In the genomic region with DNA sequence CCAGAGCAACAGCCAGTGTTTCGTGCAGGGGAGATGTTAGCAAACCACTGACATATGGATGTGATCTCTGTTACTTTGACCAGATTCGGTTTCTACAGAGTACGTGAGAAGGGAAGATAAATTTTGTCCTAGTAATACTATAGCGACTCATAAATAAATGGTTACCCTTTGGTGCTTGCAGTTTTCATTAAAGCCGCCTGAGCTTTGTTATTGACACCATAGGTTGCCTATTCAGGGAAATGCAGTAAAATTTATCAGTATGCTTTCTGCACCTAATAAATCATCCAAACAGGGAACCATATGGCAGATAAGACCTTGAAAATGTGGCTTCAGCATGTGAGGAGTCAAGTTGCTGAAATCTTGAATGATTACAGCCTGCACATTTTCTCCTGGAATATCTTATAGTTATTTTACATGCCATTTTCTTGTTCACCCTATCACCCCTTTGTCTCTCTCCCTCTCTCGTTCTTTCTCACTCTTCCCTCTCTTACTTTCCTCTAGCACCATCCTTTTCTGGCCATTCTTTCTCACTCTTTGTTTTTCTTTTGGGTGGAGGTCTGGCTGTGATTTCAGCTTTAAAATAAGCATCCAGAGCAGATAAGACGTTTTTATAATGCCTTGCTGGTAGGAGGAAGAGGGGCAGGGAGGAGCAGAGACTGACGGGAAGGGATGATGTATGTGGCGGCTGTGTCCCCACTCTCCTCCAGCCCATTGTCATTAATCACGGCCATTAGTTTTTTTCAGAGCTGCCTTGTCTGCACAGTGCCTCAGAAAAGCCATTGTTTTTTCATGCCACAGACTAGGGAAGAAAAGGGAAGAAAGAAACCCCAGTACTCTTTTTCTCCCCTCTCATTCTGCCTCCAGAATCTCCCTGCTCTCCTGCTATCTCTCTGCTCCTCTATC, we compare ENCODE assay signal across 13 cellular contexts.
DNase-seq lines count a peak whose midpoint lies in the region; ATAC-seq, FAIRE-seq and TF ChIP-seq lines count a peak whose summit lies in the region.
"Had no signal": no experiment of that assay in that cellular context is flagged by ENCODE, and none has a peak within 500 bp of the region (broad histone marks: within the 10 kb centered on the region; RNA-seq: fewer than 3 reads in every experiment).

No MANE protein-coding gene starts in this region.

- H3K27me3 Mint-ChIP-seq in neural crest cell (ENCODE audit: low read depth) = no peaks in the 10 kb centered on the region
- peaks cover 36% of the 10 kb centered on the region for H3K27me3 Mint-ChIP-seq in CD4-positive, alpha-beta T cell

- H3K4me1 ChIP-seq in tibial nerve = peaks cover 0 to 30% (median 21%) of the 10 kb centered on the region in 4 donors

- no peak for TF ChIP-seq POLR2A in tibial nerve (IDR thresholded peaks at IDR 0.05)

- CTCF ChIA-PET in CD4-positive, alpha-beta T cell (lab: Charles Lee) = no interaction called here

- FAIRE-seq in GM19239 (lab: Jason Lieb, UNC) = peak; percentile 55

- peaks cover 40% of the 10 kb centered on the region for H3K4me1 Mint-ChIP-seq in neural crest cell
- H3K4me1 Mint-ChIP-seq in CD4-positive, alpha-beta T cell (ENCODE audit: low read depth) = no peaks in the 10 kb centered on the region
- H3K4me1 Mint-ChIP-seq in stimulated activated effector memory CD8-positive, alpha-beta T cell treated with anti-CD3 and anti-CD28 coated beads, Interleukin-12 subunit alpha, Interleukin-12 subunit beta, amount 100 ng/mL, for 72 hours = no peaks in the 10 kb centered on the region
- H3K4me1 Mint-ChIP-seq: T-cell had no signal

- TF ChIP-seq EP300 in tibial nerve (IDR thresholded peaks at IDR 0.05) = no peak

- H3K4me3 ChIP-seq in tibial nerve = no peak overlapping the region
- H3K4me3 ChIP-seq: gastrocnemius medialis, spleen had no signal

- no peaks in the 10 kb centered on the region for H3K9me3 Mint-ChIP-seq in neural crest cell
- H3K9me3 Mint-ChIP-seq in CD4-positive, alpha-beta T cell = no peaks in the 10 kb centered on the region
- no peaks in the 10 kb centered on the region for H3K9me3 Mint-ChIP-seq in stimulated activated effector memory CD8-positive, alpha-beta T cell treated with anti-CD3 and anti-CD28 coated beads, Interleukin-12 subunit alpha, Interleukin-12 subunit beta, amount 100 ng/mL, for 72 hours
- H3K9me3 Mint-ChIP-seq: T-cell had no signal

- peak; percentile 57 for ATAC-seq in HG02981 (IDR thresholded peaks at IDR 0.05; ENCODE audit: unreplicated experiment)
- no peak for ATAC-seq in CD4-positive, alpha-beta T cell (ENCODE audit: poor library complexity)
- no peak for ATAC-seq in stimulated activated effector memory CD8-positive, alpha-beta T cell treated with anti-CD3 and anti-CD28 coated beads, Interleukin-12 subunit alpha, Interleukin-12 subunit beta, amount 100 ng/mL, for 72 hours
- ATAC-seq: gastrocnemius medialis, T-cell had no signal

- peak overlapping the region; percentile 7 for H3K4me3 Mint-ChIP-seq in neural crest cell
- H3K4me3 Mint-ChIP-seq in CD4-positive, alpha-beta T cell = no peak overlapping the region
- no peak overlapping the region for H3K4me3 Mint-ChIP-seq in stimulated activated effector memory CD8-positive, alpha-beta T cell treated with anti-CD3 and anti-CD28 coated beads, Interleukin-12 subunit alpha, Interleukin-12 subunit beta, amount 100 ng/mL, for 72 hours
- H3K4me3 Mint-ChIP-seq: T-cell had no signal

- 49 to 56% methylated on average over 10 of the region's 10 CpGs for WGBS in tibial nerve, 2 donors

- no peaks in the 10 kb centered on the region for H3K36me3 Mint-ChIP-seq in neural crest cell (ENCODE audit: low read depth)
- H3K36me3 Mint-ChIP-seq in CD4-positive, alpha-beta T cell (ENCODE audit: low read depth) = no peaks in the 10 kb centered on the region
- no peaks in the 10 kb centered on the region for H3K36me3 Mint-ChIP-seq in stimulated activated effector memory CD8-positive, alpha-beta T cell treated with anti-CD3 and anti-CD28 coated beads, Interleukin-12 subunit alpha, Interleukin-12 subunit beta, amount 100 ng/mL, for 72 hours
- H3K36me3 Mint-ChIP-seq: T-cell had no signal

- H3K36me3 ChIP-seq in tibial nerve = no peaks in the 10 kb centered on the region
- H3K36me3 ChIP-seq: gastrocnemius medialis, spleen had no signal

- no peaks in the 10 kb centered on the region for H3K9me3 ChIP-seq in CD4-positive, alpha-beta T cell (ENCODE audit: control insufficient read depth, low read length)
- H3K9me3 ChIP-seq in tibial nerve = no peaks in the 10 kb centered on the region
- H3K9me3 ChIP-seq: gastrocnemius medialis, spleen had no signal

- H3K27ac Mint-ChIP-seq in neural crest cell (ENCODE audit: unreplicated experiment) = peak overlapping the region; percentile 84
- H3K27ac Mint-ChIP-seq in CD4-positive, alpha-beta T cell = no peak overlapping the region
- no peak overlapping the region for H3K27ac Mint-ChIP-seq in stimulated activated effector memory CD8-positive, alpha-beta T cell treated with anti-CD3 and anti-CD28 coated beads, Interleukin-12 subunit alpha, Interleukin-12 subunit beta, amount 100 ng/mL, for 72 hours
- H3K27ac Mint-ChIP-seq: T-cell had no signal

- DNase-seq in GM19239 (ENCODE audit: insufficient read length, low spot score) (no peak), SK-N-DZ (ENCODE audit: low spot score) (peak; percentile 12), neural crest cell (ENCODE audit: low read depth, low spot score) (no peak), tibial nerve (ENCODE audit: low spot score in 2 of 2) (no peak)
- no peak for DNase-seq in CD4-positive, alpha-beta T cell
- no peak for DNase-seq in stimulated activated effector memory CD8-positive, alpha-beta T cell treated with anti-CD3 and anti-CD28 coated beads, Interleukin-12 subunit alpha, Interleukin-12 subunit beta, amount 100 ng/mL, for 72 hours (ENCODE audit: low spot score in 2 of 2)
- DNase-seq in effector CD4-positive, alpha-beta T cell = no peak
- DNase-seq: DND-41; gastrocnemius medialis; spleen; stimulated activated naive CD4-positive, alpha-beta T cell; T-cell had no signal

- intact Hi-C loops in CD4-positive, alpha-beta T cell (cut with DNase I, micrococcal nuclease) = no loop called here

- peaks cover 5% of the 10 kb centered on the region for H3K27me3 ChIP-seq in CD4-positive, alpha-beta T cell (ENCODE audit: control insufficient read depth, insufficient read depth, low read length)
- no peaks in the 10 kb centered on the region for H3K27me3 ChIP-seq in tibial nerve
- H3K27me3 ChIP-seq: gastrocnemius medialis, spleen had no signal

- POLR2A ChIA-PET in CD4-positive, alpha-beta T cell (lab: Charles Lee) = no interaction called here

- no peak overlapping the region for H3K27ac ChIP-seq in CD4-positive, alpha-beta T cell (ENCODE audit: low read depth, low read length)
- H3K27ac ChIP-seq in tibial nerve = peak overlapping the region in 2 of 4 donors; percentile 7 to 48
- H3K27ac ChIP-seq: gastrocnemius medialis had no signal

- TF ChIP-seq CTCF in neural crest cell (conservative IDR thresholded peaks at IDR 0.05) (no peak), tibial nerve (IDR thresholded peaks at IDR 0.05) (no peak)
- no peak for TF ChIP-seq CTCF in CD4-positive, alpha-beta T cell (IDR thresholded peaks at IDR 0.05)
